1 cellular context compared by ENCODE assay signal in the genomic region with DNA sequence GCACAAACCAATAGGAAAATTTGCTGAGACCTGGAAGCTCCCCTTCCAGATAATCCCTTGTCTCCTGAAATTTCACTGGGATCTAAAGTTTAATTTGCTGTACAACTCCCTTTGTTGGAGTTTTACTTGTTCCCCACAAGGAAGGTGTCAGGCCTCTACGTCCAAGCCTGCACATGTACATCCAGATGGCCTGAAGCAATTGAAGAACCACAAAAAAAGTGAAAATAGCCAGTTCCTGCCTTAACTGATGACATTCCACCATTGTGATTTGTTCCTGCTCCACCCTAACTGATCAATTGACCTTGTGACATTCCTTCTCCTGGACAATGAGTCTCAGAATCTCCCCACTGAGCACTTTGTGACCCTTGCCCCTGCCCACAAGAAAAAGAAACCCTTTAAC.
TF ChIP-seq lines count a peak whose summit lies in the region.

No MANE protein-coding gene starts in this region.

TF ChIP-seq in GM23338, 12 proteins besides CTCF, POLR2A, EP300 and RAD21 (continued from another document):
- TF ChIP-seq NANOG (IDR thresholded peaks at IDR 0.05; ENCODE audit: borderline replicate concordance) (no peak), REST (IDR thresholded peaks at IDR 0.05; ENCODE audit: unreplicated experiment) (no peak), CREB1 (CRISPR knock-in tag; IDR thresholded peaks at IDR 0.05; ENCODE audit: low read depth) (no peak), JUNB (IDR thresholded peaks at IDR 0.05; ENCODE audit: unreplicated experiment) (no peak), STAT1 (IDR thresholded peaks at IDR 0.05; ENCODE audit: unreplicated experiment) (no peak), ZNF331 (CRISPR knock-in tag; IDR thresholded peaks at IDR 0.05; ENCODE audit: low read depth) (no peak), EZH2 (IDR thresholded peaks at IDR 0.05; ENCODE audit: low read depth, unreplicated experiment) (no peak), ZNF114 (CRISPR knock-in tag; IDR thresholded peaks at IDR 0.05) (no peak), POLR2AphosphoS5 (IDR thresholded peaks at IDR 0.05; ENCODE audit: low read depth) (no peak)
- TF ChIP-seq, protein P1, sequence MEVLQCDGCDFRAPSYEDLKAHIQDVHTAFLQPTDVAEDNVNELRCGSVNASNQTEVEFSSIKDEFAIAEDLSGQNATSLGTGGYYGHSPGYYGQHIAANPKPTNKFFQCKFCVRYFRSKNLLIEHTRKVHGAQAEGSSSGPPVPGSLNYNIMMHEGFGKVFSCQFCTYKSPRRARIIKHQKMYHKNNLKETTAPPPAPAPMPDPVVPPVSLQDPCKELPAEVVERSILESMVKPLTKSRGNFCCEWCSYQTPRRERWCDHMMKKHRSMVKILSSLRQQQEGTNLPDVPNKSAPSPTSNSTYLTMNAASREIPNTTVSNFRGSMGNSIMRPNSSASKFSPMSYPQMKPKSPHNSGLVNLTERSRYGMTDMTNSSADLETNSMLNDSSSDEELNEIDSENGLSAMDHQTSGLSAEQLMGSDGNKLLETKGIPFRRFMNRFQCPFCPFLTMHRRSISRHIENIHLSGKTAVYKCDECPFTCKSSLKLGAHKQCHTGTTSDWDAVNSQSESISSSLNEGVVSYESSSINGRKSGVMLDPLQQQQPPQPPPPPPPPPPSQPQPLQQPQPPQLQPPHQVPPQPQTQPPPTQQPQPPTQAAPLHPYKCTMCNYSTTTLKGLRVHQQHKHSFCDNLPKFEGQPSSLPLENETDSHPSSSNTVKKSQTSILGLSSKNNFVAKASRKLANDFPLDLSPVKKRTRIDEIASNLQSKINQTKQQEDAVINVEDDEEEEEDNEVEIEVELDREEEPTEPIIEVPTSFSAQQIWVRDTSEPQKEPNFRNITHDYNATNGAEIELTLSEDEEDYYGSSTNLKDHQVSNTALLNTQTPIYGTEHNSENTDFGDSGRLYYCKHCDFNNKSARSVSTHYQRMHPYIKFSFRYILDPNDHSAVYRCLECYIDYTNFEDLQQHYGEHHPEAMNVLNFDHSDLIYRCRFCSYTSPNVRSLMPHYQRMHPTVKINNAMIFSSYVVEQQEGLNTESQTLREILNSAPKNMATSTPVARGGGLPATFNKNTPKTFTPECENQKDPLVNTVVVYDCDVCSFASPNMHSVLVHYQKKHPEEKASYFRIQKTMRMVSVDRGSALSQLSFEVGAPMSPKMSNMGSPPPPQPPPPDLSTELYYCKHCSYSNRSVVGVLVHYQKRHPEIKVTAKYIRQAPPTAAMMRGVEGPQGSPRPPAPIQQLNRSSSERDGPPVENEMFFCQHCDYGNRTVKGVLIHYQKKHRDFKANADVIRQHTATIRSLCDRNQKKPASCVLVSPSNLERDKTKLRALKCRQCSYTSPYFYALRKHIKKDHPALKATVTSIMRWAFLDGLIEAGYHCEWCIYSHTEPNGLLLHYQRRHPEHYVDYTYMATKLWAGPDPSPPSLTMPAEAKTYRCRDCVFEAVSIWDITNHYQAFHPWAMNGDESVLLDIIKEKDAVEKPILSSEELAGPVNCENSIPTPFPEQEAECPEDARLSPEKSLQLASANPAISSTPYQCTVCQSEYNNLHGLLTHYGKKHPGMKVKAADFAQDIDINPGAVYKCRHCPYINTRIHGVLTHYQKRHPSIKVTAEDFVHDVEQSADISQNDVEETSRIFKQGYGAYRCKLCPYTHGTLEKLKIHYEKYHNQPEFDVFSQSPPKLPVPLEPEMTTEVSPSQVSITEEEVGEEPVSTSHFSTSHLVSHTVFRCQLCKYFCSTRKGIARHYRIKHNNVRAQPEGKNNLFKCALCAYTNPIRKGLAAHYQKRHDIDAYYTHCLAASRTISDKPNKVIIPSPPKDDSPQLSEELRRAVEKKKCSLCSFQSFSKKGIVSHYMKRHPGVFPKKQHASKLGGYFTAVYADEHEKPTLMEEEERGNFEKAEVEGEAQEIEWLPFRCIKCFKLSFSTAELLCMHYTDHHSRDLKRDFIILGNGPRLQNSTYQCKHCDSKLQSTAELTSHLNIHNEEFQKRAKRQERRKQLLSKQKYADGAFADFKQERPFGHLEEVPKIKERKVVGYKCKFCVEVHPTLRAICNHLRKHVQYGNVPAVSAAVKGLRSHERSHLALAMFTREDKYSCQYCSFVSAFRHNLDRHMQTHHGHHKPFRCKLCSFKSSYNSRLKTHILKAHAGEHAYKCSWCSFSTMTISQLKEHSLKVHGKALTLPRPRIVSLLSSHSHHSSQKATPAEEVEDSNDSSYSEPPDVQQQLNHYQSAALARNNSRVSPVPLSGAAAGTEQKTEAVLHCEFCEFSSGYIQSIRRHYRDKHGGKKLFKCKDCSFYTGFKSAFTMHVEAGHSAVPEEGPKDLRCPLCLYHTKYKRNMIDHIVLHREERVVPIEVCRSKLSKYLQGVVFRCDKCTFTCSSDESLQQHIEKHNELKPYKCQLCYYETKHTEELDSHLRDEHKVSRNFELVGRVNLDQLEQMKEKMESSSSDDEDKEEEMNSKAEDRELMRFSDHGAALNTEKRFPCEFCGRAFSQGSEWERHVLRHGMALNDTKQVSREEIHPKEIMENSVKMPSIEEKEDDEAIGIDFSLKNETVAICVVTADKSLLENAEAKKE (CRISPR knock-in tag; IDR thresholded peaks at IDR 0.05) = no peak
- TF ChIP-seq, protein P2, sequence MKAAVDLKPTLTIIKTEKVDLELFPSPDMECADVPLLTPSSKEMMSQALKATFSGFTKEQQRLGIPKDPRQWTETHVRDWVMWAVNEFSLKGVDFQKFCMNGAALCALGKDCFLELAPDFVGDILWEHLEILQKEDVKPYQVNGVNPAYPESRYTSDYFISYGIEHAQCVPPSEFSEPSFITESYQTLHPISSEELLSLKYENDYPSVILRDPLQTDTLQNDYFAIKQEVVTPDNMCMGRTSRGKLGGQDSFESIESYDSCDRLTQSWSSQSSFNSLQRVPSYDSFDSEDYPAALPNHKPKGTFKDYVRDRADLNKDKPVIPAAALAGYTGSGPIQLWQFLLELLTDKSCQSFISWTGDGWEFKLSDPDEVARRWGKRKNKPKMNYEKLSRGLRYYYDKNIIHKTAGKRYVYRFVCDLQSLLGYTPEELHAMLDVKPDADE (IDR thresholded peaks at IDR 0.05) = no peak
TF ChIP-seq in GM23338: peak in this region for 0.
